8 cellular contexts compared by ENCODE assay signal in the genomic region with DNA sequence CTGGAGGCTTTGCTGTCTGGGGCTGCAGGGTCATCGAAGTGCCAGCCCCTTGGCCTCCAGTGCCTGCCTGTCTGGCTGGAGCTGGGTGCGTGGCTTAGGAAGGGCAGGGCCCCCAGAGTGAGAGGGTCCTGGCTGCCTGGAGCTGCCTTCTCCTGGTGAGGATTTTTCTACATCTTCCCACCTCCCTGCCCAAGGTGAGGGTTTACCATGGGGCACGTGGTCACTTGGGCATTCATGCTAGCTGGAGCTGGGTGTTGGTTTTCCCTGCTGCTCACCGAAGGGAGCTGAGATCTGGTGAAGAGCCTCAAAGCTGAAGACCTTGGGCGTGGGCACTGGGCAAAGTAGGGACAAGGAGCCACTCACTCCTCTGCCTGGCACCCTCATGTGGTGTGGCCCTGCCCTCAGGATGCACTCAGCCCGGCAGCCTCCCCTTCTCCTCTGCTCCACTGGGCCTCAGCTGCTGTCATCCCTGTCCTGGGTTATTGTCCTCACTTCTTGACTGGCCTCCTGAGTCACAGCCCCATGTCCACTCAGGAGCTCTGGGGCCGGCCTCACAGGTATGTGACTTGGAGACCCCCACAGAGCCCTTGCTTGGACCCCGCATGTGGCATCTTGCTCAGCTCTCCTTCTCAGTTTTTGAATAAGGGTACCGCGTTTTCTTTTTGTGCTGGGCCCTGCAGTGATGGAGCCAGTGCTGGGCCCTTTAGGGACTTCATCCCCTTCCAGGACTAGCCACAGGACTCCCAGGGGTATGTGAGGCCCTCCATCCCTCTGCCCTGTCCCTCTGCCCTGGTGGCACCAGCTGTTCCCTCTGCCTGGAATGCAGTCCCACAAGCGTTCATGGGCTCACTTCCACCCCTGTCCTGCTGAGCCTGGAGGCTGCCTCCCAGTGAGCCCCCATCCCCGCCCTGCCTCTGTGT. TPM values are rescaled to one million over a fixed set of nuclear protein-coding genes. Genes with fewer than 3 reads are reported as not detected.
DNase-seq lines count a peak whose midpoint lies in the region; ATAC-seq and TF ChIP-seq lines count a peak whose summit lies in the region.

No MANE protein-coding gene starts in this region.

- no peak overlapping the region for H3K27ac ChIP-seq in CD4-positive, alpha-beta T cell (ENCODE audit: low read depth, low read length)
- no peak overlapping the region for H3K27ac ChIP-seq in ovary

- no peak for TF ChIP-seq CTCF in CD4-positive, alpha-beta T cell (IDR thresholded peaks at IDR 0.05)
- TF ChIP-seq CTCF in fibroblast of the aortic adventitia (IDR thresholded peaks at IDR 0.05; ENCODE audit: insufficient read depth, low read length) (no peak), ovary (IDR thresholded peaks at IDR 0.05) (no peak)

- no peaks in the 10 kb centered on the region for H3K36me3 ChIP-seq in ovary

- H3K36me3 Mint-ChIP-seq in CD4-positive, alpha-beta T cell (ENCODE audit: low read depth), result no peaks in the 10 kb centered on the region
- H3K36me3 Mint-ChIP-seq in T-cell, result no peaks in the 10 kb centered on the region

- peaks cover 12% of the 10 kb centered on the region for H3K27me3 Mint-ChIP-seq in CD4-positive, alpha-beta T cell
- peaks cover 9% of the 10 kb centered on the region in 2 donors for H3K27me3 Mint-ChIP-seq in T-cell

- peaks cover 11% of the 10 kb centered on the region for H3K4me1 ChIP-seq in ovary (ENCODE audit: insufficient read depth)

- no peak for ATAC-seq in CD4-positive, alpha-beta T cell (ENCODE audit: poor library complexity)
- ATAC-seq in T-cell (replicated peaks in 1 of 4) (no peak), GM21723 (IDR thresholded peaks at IDR 0.05; ENCODE audit: unreplicated experiment) (no peak)

- H3K27me3 ChIP-seq in CD4-positive, alpha-beta T cell (ENCODE audit: control insufficient read depth, insufficient read depth, low read length), result peaks cover 12% of the 10 kb centered on the region
- no peaks in the 10 kb centered on the region for H3K27me3 ChIP-seq in ovary

- H3K9me3 Mint-ChIP-seq in CD4-positive, alpha-beta T cell, result no peaks in the 10 kb centered on the region
- no peaks in the 10 kb centered on the region for H3K9me3 Mint-ChIP-seq in T-cell

- CTCF ChIA-PET in CD4-positive, alpha-beta T cell (lab: Charles Lee), result no interaction called here
- CTCF ChIA-PET in T-cell (lab: Charles Lee), result interaction anchor here in 1 of 2 donors (0.5 kb wide), 1 partner anchor 40 kb away, joined by 5 read pairs; no protein-coding TSS in a partner anchor

- peak overlapping the region; percentile 81 for H3K4me3 Mint-ChIP-seq in CD4-positive, alpha-beta T cell
- H3K4me3 Mint-ChIP-seq in T-cell, result peak overlapping the region; percentile 39 to 73 (median 66)

- no peak for TF ChIP-seq EP300 in ovary (IDR thresholded peaks at IDR 0.05)

- peak overlapping the region; percentile 78 for H3K4me3 ChIP-seq in fibroblast of the aortic adventitia (ENCODE audit: low read depth, low read length)
- H3K4me3 ChIP-seq in ovary, result peak overlapping the region; percentile 54

- WGBS in ovary, 3 donors, result 89 to 92% (median 92%) methylated on average over 11 to 12 of the region's 12 CpGs

- DNase-seq in CD4-positive, alpha-beta T cell, result no peak
- no peak for DNase-seq in T-cell
- DNase-seq in fibroblast of the aortic adventitia (ENCODE audit: low read depth), result no peak
- peak in 1 of 5 donors; percentile 21 for DNase-seq in ovary
- DNase-seq in NCI-H345 (lab: John Stamatoyannopoulos, UW), result no peak
- DNase-seq in posterior vena cava (ENCODE audit: low spot score), result no peak
- DNase-seq in HuH-7 (ENCODE audit: low spot score), result no peak

- no peak for TF ChIP-seq POLR2A in ovary (IDR thresholded peaks at IDR 0.05)

- POLR2A ChIA-PET in CD4-positive, alpha-beta T cell (lab: Charles Lee), result no interaction called here
- POLR2A ChIA-PET in T-cell (lab: Charles Lee), result no interaction called here

- peaks cover 6% of the 10 kb centered on the region for H3K4me1 Mint-ChIP-seq in CD4-positive, alpha-beta T cell (ENCODE audit: low read depth)
- peaks cover 2 to 11% (median 6%) of the 10 kb centered on the region in 3 donors for H3K4me1 Mint-ChIP-seq in T-cell

- H3K27ac Mint-ChIP-seq in CD4-positive, alpha-beta T cell, result peak overlapping the region; percentile 36
- no peak overlapping the region for H3K27ac Mint-ChIP-seq in T-cell

- intact Hi-C loops in CD4-positive, alpha-beta T cell (cut with DNase I, micrococcal nuclease), result loop anchor here in 1 of 2 experiments (2.0 kb wide), 1 partner anchor 40 kb away; no protein-coding TSS in a partner anchor
- intact Hi-C loops in ovary (cut with DNase I) (no loop called here), posterior vena cava (cut with DNase I) (no loop called here)

- no peaks in the 10 kb centered on the region for H3K9me3 ChIP-seq in CD4-positive, alpha-beta T cell (ENCODE audit: control insufficient read depth, low read length)
- H3K9me3 ChIP-seq in ovary, result no peaks in the 10 kb centered on the region

RNA-seq across cellular contexts. Expression of a gene that starts 1.6 kb away (rescaled TPM):
- total RNA-seq in CD4-positive, alpha-beta T cell, result 1 to 10 TPM; 4.4 to 4.7 TPM
- total RNA-seq in T-cell (10 to 100 TPM in 1 of 5 donors, 1 to 10 TPM in 4; 2.8 to 11.2 (median 6.9) TPM), fibroblast of the aortic adventitia (ENCODE audit: low replicate concordance) (8.2 and 18.2 TPM in 2 replicates), ovary (10 to 100 TPM in 4 of 7 donors, 1 to 10 TPM in 3; 3.0 to 22.7 (median 11.7) TPM), posterior vena cava (10 to 100 TPM; 26.8 to 47.0 TPM)
- 1 to 10 TPM; 1.9 to 5.1 TPM for polyA plus RNA-seq in ovary

RNA-seq across cellular contexts. Expression of a gene that starts 58.0 kb away (rescaled TPM):
- 1 to 10 TPM; 1.6 to 2.1 TPM for total RNA-seq in CD4-positive, alpha-beta T cell
- 1 to 10 TPM in 4 of 5 donors, under 1 TPM in 1; 0.65 to 4.9 (median 3.9) TPM for total RNA-seq in T-cell
- total RNA-seq in fibroblast of the aortic adventitia (ENCODE audit: low replicate concordance), result 0.09 and 0.16 TPM in 2 replicates
- 1 to 10 TPM in 4 of 7 donors, under 1 TPM in 2, not detected in 1; 0.32 to 3.2 (median 1.4) TPM for total RNA-seq in ovary
- under 1 TPM; 0.12 to 0.48 TPM for polyA plus RNA-seq in ovary
- total RNA-seq in posterior vena cava, result under 1 TPM in 1 of 2 donors, not detected in 1; 0.24 TPM
